Comparison of ENCODE assay signal across 8 cellular contexts in genomic region chrX:22135994-22136684, GRCh38.
DNase-seq lines count a peak whose midpoint lies in the region; ATAC-seq and TF ChIP-seq lines count a peak whose summit lies in the region.

No MANE protein-coding gene starts in this region.

- H3K9me2 ChIP-seq in Loucy (replicated peaks; ENCODE audit: low read depth, low read length) (no peaks in the 10 kb centered on the region), neural cell (ENCODE audit: insufficient read depth, low read length) (no peaks in the 10 kb centered on the region)

- H3K4me3 ChIP-seq in Loucy (ENCODE audit: low read length, poor library complexity, severe bottlenecking) (peak overlapping the region; percentile 20), neural cell (ENCODE audit: low read length) (no peak overlapping the region)

- H4K20me1 ChIP-seq in Loucy (ENCODE audit: insufficient read depth, low read length, poor library complexity, severe bottlenecking), result no peaks in the 10 kb centered on the region
- H4K20me1 ChIP-seq in neural cell (ENCODE audit: insufficient read depth), result no peaks in the 10 kb centered on the region

- ATAC-seq in T-cell (replicated peaks in 1 of 4) (peak in 1 of 4 experiments; percentile 28), HG02840 (IDR thresholded peaks at IDR 0.05; ENCODE audit: low FRiP score, unreplicated experiment) (no peak)

- intact Hi-C loops in posterior vena cava (cut with DNase I), result no loop called here

- peak overlapping the region; percentile 68 for H3K27ac ChIP-seq in neural cell (ENCODE audit: low read length)

- H3K4me3 Mint-ChIP-seq in T-cell, result peak overlapping the region; percentile 5 to 46 (median 42)

- H3K36me3 ChIP-seq in Loucy (ENCODE audit: insufficient read depth, low read length) (no peaks in the 10 kb centered on the region), neural cell (ENCODE audit: insufficient read depth, low read length) (no peaks in the 10 kb centered on the region)

- H3K79me2 ChIP-seq in Loucy (ENCODE audit: insufficient read depth, low read length) (no peaks in the 10 kb centered on the region), neural cell (replicated peaks; ENCODE audit: insufficient read depth, low read length) (no peaks in the 10 kb centered on the region)

- peak; percentile 84 for TF ChIP-seq RAD21 in neural cell (conservative IDR thresholded peaks at IDR 0.05)

- peak; percentile 7 to 12 for DNase-seq in stimulated activated CD4-positive, alpha-beta T cell treated with anti-CD3 and anti-CD28 coated beads, Interleukin-2, amount 100 ng/mL, for 48 hours
- DNase-seq in stimulated activated CD4-positive, alpha-beta T cell treated with anti-CD3 and anti-CD28 coated beads, Interleukin-4, amount 100 ng/mL, for 4 hours, result no peak
- DNase-seq in T-cell, result peak in 9 of 34 experiments; percentile 1 to 21 (median 7)
- DNase-seq in fibroblast of gingiva (ENCODE audit: low read depth), result peak; percentile 69
- no peak for DNase-seq in posterior vena cava (ENCODE audit: low spot score)

- H2AFZ ChIP-seq in Loucy (ENCODE audit: low read length) (peak overlapping the region; percentile 73), neural cell (ENCODE audit: low read depth, low read length) (no peak overlapping the region)

- no peaks in the 10 kb centered on the region for H3K9me3 Mint-ChIP-seq in T-cell

- H3K27me3 Mint-ChIP-seq in T-cell, result peaks cover 0 to 17% of the 10 kb centered on the region in 2 donors

- H3K27me3 ChIP-seq in Loucy (ENCODE audit: insufficient read depth, low read length, poor library complexity, severe bottlenecking) (no peaks in the 10 kb centered on the region), neural cell (ENCODE audit: insufficient read depth, low read depth, low read length) (no peaks in the 10 kb centered on the region)

- no peak overlapping the region for H3K9ac ChIP-seq in Loucy (ENCODE audit: low read depth, low read length, poor library complexity, severe bottlenecking)
- peak overlapping the region; percentile 27 for H3K9ac ChIP-seq in neural cell (ENCODE audit: low read length)

- H3F3A ChIP-seq in Loucy (ENCODE audit: low read depth) (no peaks in the 10 kb centered on the region), neural cell (ENCODE audit: insufficient read depth, low read length, poor library complexity, severe bottlenecking) (no peaks in the 10 kb centered on the region)

- POLR2A ChIA-PET in T-cell (lab: Charles Lee), result interaction anchor here (0.6 kb wide), 4 partner anchors 10 to 1772 kb away, joined by 3 to 5 read pairs (median 3); no protein-coding TSS in a partner anchor

- no peaks in the 10 kb centered on the region for H3K4me1 ChIP-seq in Loucy (ENCODE audit: insufficient read depth, low read length, poor library complexity, severe bottlenecking)

- H3K27ac Mint-ChIP-seq in T-cell, result no peak overlapping the region

- peaks cover 9 to 10% (median 9%) of the 10 kb centered on the region in 3 donors for H3K4me1 Mint-ChIP-seq in T-cell

- H3K9me3 ChIP-seq in Loucy (ENCODE audit: insufficient read depth, low read depth, low read length) (no peaks in the 10 kb centered on the region), neural cell (ENCODE audit: low read length) (no peaks in the 10 kb centered on the region)

- peak; percentile 57 for TF ChIP-seq CTCF in Loucy (conservative IDR thresholded peaks at IDR 0.05; ENCODE audit: low read length)
- peak; percentile 75 for TF ChIP-seq CTCF in neural cell (IDR thresholded peaks at IDR 0.05; ENCODE audit: poor library complexity, severe bottlenecking)

- no peaks in the 10 kb centered on the region for H3K36me3 Mint-ChIP-seq in T-cell

- CTCF ChIA-PET in T-cell (lab: Charles Lee), result interaction anchor here (0.5 to 2.9 kb wide), 23 partner anchors 9 to 1852 kb away, joined by 3 to 9 read pairs (median 3); no protein-coding TSS in a partner anchor

- TF ChIP-seq EP300 in neural cell (conservative IDR thresholded peaks at IDR 0.05; ENCODE audit: poor library complexity, severe bottlenecking), result no peak

- peak overlapping the region; percentile 32 for H3K4me2 ChIP-seq in Loucy (ENCODE audit: low read depth, low read length, poor library complexity, severe bottlenecking)
- H3K4me2 ChIP-seq in neural cell (ENCODE audit: low read length), result no peak overlapping the region

TF ChIP-seq in neural cell, 6 proteins besides CTCF, POLR2A, EP300 and RAD21:
- TF ChIP-seq TAF1 (IDR thresholded peaks at IDR 0.05; ENCODE audit: low read depth) (no peak), EZH2 (IDR thresholded peaks at IDR 0.05; ENCODE audit: borderline replicate concordance, insufficient read depth, low read length, poor library complexity, severe bottlenecking) (no peak), REST (IDR thresholded peaks at IDR 0.05; ENCODE audit: borderline replicate concordance) (no peak), POLR2AphosphoS5 (IDR thresholded peaks at IDR 0.05) (no peak), MXI1 (conservative IDR thresholded peaks at IDR 0.05; ENCODE audit: poor library complexity, severe bottlenecking) (no peak), SMC3 (conservative IDR thresholded peaks at IDR 0.05; ENCODE audit: poor library complexity) (peak; percentile 81)

Comparison
In these comparisons a context has a peak if more than half of its experiments do, and no peak if none do; other contexts are left out.
1. DNase-seq: peak in stimulated activated CD4-positive, alpha-beta T cell treated with anti-CD3 and anti-CD28 coated beads, Interleukin-2, amount 100 ng/mL, for 48 hours (2 of 2) and fibroblast of gingiva (single experiment); none in stimulated activated CD4-positive, alpha-beta T cell treated with anti-CD3 and anti-CD28 coated beads, Interleukin-4, amount 100 ng/mL, for 4 hours (0 of 2) and posterior vena cava (single experiment).